ENCODE assay signal across 15 cellular contexts in the genomic region with DNA sequence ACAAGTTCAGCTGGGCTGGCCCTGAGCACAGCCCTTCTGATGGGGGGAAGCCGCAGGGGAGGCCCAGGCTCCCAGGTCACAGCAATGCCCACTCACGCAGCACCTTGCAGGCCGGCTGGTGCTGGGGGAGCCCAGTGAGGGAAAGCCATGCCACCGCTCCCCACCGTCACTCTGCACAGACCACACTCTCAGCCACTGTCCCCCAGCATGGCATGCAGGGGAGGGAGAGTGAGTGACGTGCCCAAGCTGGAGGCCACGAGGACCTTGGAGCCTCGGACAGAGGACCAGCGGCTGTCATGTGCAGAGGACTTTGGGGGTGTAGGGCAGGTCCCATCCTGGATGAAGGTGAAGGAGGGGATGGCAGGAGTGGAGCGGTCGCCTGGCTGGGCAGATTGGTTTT. TPM values are rescaled to one million over a fixed set of nuclear protein-coding genes. Genes with fewer than 3 reads are reported as not detected.
DNase-seq lines count a peak whose midpoint lies in the region; ATAC-seq and TF ChIP-seq lines count a peak whose summit lies in the region.
"Had no signal": no experiment of that assay in that cellular context is flagged by ENCODE, and none has a peak within 500 bp of the region (broad histone marks: within the 10 kb centered on the region; RNA-seq: fewer than 3 reads in every experiment).

No MANE protein-coding gene starts in this region.

- no peaks in the 10 kb centered on the region for H3K27me3 ChIP-seq in brain microvascular endothelial cell (replicated peaks)
- H3K27me3 ChIP-seq in skeletal muscle satellite cell (ENCODE audit: control insufficient read depth, insufficient read depth, low read length) = no peaks in the 10 kb centered on the region
- no peaks in the 10 kb centered on the region for H3K27me3 ChIP-seq in MG63

- intact Hi-C loops in Calu3 (cut with micrococcal nuclease; ENCODE audit: unreplicated experiment) = no loop called here

- no TSS peak for BruUV-seq in Calu3 (replicated peaks; lab: Mats Ljungman, UMichigan)

- H3K36me3 ChIP-seq in brain microvascular endothelial cell (replicated peaks) = no peaks in the 10 kb centered on the region
- H3K36me3 ChIP-seq in skeletal muscle satellite cell (ENCODE audit: insufficient read depth, low read length) = no peaks in the 10 kb centered on the region
- H3K36me3 ChIP-seq in MG63 = no peaks in the 10 kb centered on the region

- peaks cover 24% of the 10 kb centered on the region for H3K4me1 ChIP-seq in skeletal muscle satellite cell (ENCODE audit: control insufficient read depth, insufficient read depth, low read length)

- peak; percentile 9 for ATAC-seq in left lobe of liver
- ATAC-seq in HG02870 (IDR thresholded peaks at IDR 0.05; ENCODE audit: unreplicated experiment) = no peak

- H3K4me3 Mint-ChIP-seq in Calu3 (ENCODE audit: low read depth, unreplicated experiment) = peak overlapping the region; percentile 58
- H3K4me3 Mint-ChIP-seq: B cell had no signal

- no peak for TF ChIP-seq CTCF in Calu3 (IDR thresholded peaks at IDR 0.05; ENCODE audit: unreplicated experiment)
- TF ChIP-seq CTCF in brain microvascular endothelial cell (IDR thresholded peaks at IDR 0.05; ENCODE audit: low read depth, low read length, missing control alignments) = no peak

- no peaks in the 10 kb centered on the region for H3K36me3 Mint-ChIP-seq in Calu3 (ENCODE audit: insufficient read depth, unreplicated experiment)

- H3K4me3 ChIP-seq in brain microvascular endothelial cell (ENCODE audit: low read depth, low read length) (no peak overlapping the region), skeletal muscle satellite cell (ENCODE audit: low read length) (peak overlapping the region; percentile 26), MG63 (no peak overlapping the region)

- H3K27ac Mint-ChIP-seq in Calu3 (ENCODE audit: unreplicated experiment) = no peak overlapping the region
- H3K27ac Mint-ChIP-seq: B cell had no signal

- no peak for DNase-seq in Calu3
- no peak for DNase-seq in brain microvascular endothelial cell
- DNase-seq in left lobe of liver (ENCODE audit: low spot score) = no peak
- no peak for DNase-seq in stimulated activated CD4-positive, alpha-beta T cell treated with anti-CD3 and anti-CD28 coated beads, Interleukin-2, amount 100 ng/mL, for 48 hours
- DNase-seq in MG63 = no peak
- no peak for DNase-seq in NOMO-1 (lab: John Stamatoyannopoulos, UW; ENCODE audit: unreplicated experiment in 2 of 2)
- DNase-seq: activated CD4-positive, alpha-beta T cell treated with anti-CD3 and anti-CD28 coated beads, Interleukin-2, amount 50 U/mL, for 48 hours; activated naive CD4-positive, alpha-beta T cell; cerebellar nuclear complex; KG1; NCI-H1930; T-helper 2 cell had no signal

- H3K9me3 ChIP-seq in skeletal muscle satellite cell (replicated peaks; ENCODE audit: low read length) = no peaks in the 10 kb centered on the region
- H3K9me3 ChIP-seq in MG63 = no peaks in the 10 kb centered on the region

- CTCF ChIA-PET in Calu3 (lab: Charles Lee) = interaction anchor here (0.9 to 1.2 kb wide), 2 partner anchors 29 to 368 kb away, joined by 4 read pairs; no protein-coding TSS in a partner anchor

- H3K4me1 Mint-ChIP-seq in Calu3 (ENCODE audit: low read depth, unreplicated experiment) = peaks cover 12% of the 10 kb centered on the region
- H3K4me1 Mint-ChIP-seq: B cell had no signal

- peak overlapping the region; percentile 53 for H3K4me2 ChIP-seq in skeletal muscle satellite cell (ENCODE audit: low read length)

- in situ Hi-C loops in brain microvascular endothelial cell (cut with HindIII; ENCODE audit: low pct_ligation_motif_present, low sequenced_read_pairs) = no loop called here

- H3K9me3 Mint-ChIP-seq in Calu3 (ENCODE audit: low read depth, unreplicated experiment) = peaks cover 4% of the 10 kb centered on the region

- no peaks in the 10 kb centered on the region for H3K27me3 Mint-ChIP-seq in Calu3 (ENCODE audit: unreplicated experiment)

- H3K9ac ChIP-seq in skeletal muscle satellite cell (ENCODE audit: low read depth, low read length) = peak overlapping the region; percentile 67

- peak overlapping the region; percentile 94 for H3K27ac ChIP-seq in brain microvascular endothelial cell

RNA-seq across cellular contexts. Expression of a gene that starts 25.1 kb away (rescaled TPM):
- total RNA-seq in Calu3 (2022) = 0.73 TPM in 2 replicates
- 0.20 TPM for total RNA-seq in left lobe of liver
- 1.0 and 4.8 TPM in 2 replicates for total RNA-seq in skeletal muscle satellite cell (2012; rRNA removed)
- 0.76 TPM in 1 of 2 replicates, not detected in the other for total RNA-seq in MG63 (2014; rRNA removed; shearing (Covaris generic); ENCODE audit: low replicate concordance)
